Comparison of ENCODE assay signal across 9 cellular contexts in genomic region chr15:52013151-52013791, GRCh38. TPM values are rescaled to one million over a fixed set of nuclear protein-coding genes. Genes with fewer than 3 reads are reported as not detected.
DNase-seq lines count a peak whose midpoint lies in the region; ATAC-seq and TF ChIP-seq lines count a peak whose summit lies in the region.
"Had no signal": no experiment of that assay in that cellular context is flagged by ENCODE, and none has a peak within 500 bp of the region (broad histone marks: within the 10 kb centered on the region; RNA-seq: fewer than 3 reads in every experiment).

No MANE protein-coding gene starts in this region.

- H3K9me3 ChIP-seq in Peyer's patch, result no peaks in the 10 kb centered on the region
- H3K9me3 ChIP-seq: colonic mucosa had no signal

- H3K4me1 Mint-ChIP-seq in activated T-cell treated with anti-CD3 and anti-CD28 coated beads, Interleukin-2, amount 50 U/mL, for 72 hours (ENCODE audit: low read depth), result peaks cover 63% of the 10 kb centered on the region
- H3K4me1 Mint-ChIP-seq in activated naive CD8-positive, alpha-beta T cell (ENCODE audit: low read depth), result peaks cover 24% of the 10 kb centered on the region
- H3K4me1 Mint-ChIP-seq in stimulated activated naive CD8-positive, alpha-beta T cell treated with anti-CD3 and anti-CD28 coated beads, Interleukin-15, amount 100 ng/mL, for 72 hours, result peaks cover 59% of the 10 kb centered on the region

- no peaks in the 10 kb centered on the region for H3K36me3 Mint-ChIP-seq in activated T-cell treated with anti-CD3 and anti-CD28 coated beads, Interleukin-2, amount 50 U/mL, for 72 hours (ENCODE audit: insufficient read depth in 2 of 2)
- no peaks in the 10 kb centered on the region for H3K36me3 Mint-ChIP-seq in activated naive CD8-positive, alpha-beta T cell

- H3K27me3 ChIP-seq in Peyer's patch, result no peaks in the 10 kb centered on the region
- H3K27me3 ChIP-seq: colonic mucosa had no signal

- H3K4me1 ChIP-seq in Peyer's patch, result no peaks in the 10 kb centered on the region
- H3K4me1 ChIP-seq: colonic mucosa had no signal

- no peaks in the 10 kb centered on the region for H3K27me3 Mint-ChIP-seq in activated T-cell treated with anti-CD3 and anti-CD28 coated beads, Interleukin-2, amount 50 U/mL, for 72 hours (ENCODE audit: low read depth)
- no peaks in the 10 kb centered on the region for H3K27me3 Mint-ChIP-seq in activated naive CD8-positive, alpha-beta T cell
- H3K27me3 Mint-ChIP-seq in stimulated activated naive CD8-positive, alpha-beta T cell treated with anti-CD3 and anti-CD28 coated beads, Interleukin-15, amount 100 ng/mL, for 72 hours, result peaks cover 11% of the 10 kb centered on the region

- H3K27ac ChIP-seq in Peyer's patch, result no peak overlapping the region
- H3K27ac ChIP-seq: colonic mucosa had no signal

- no peak for TF ChIP-seq RAD21 in Ishikawa (IDR thresholded peaks at IDR 0.05; ENCODE audit: low read depth)

- ATAC-seq in activated T-cell treated with anti-CD3 and anti-CD28 coated beads, Interleukin-2, amount 50 U/mL, for 72 hours (replicated peaks in 1 of 2), result peak; percentile 71 to 72
- ATAC-seq in stimulated activated naive CD8-positive, alpha-beta T cell treated with anti-CD3 and anti-CD28 coated beads, Interleukin-15, amount 100 ng/mL, for 72 hours, result peak; percentile 91

- TF ChIP-seq CTCF in Peyer's patch (IDR thresholded peaks at IDR 0.05), result no peak

- H3K4me3 Mint-ChIP-seq in activated T-cell treated with anti-CD3 and anti-CD28 coated beads, Interleukin-2, amount 50 U/mL, for 72 hours, result peak overlapping the region in 1 of 2 donors; percentile 53
- H3K4me3 Mint-ChIP-seq in activated naive CD8-positive, alpha-beta T cell, result no peak overlapping the region
- H3K4me3 Mint-ChIP-seq in stimulated activated naive CD8-positive, alpha-beta T cell treated with anti-CD3 and anti-CD28 coated beads, Interleukin-15, amount 100 ng/mL, for 72 hours, result peak overlapping the region in 1 of 2 donors; percentile 1

- no peak for DNase-seq in activated T-cell treated with anti-CD3 and anti-CD28 coated beads, Interleukin-2, amount 50 U/mL, for 72 hours
- no peak for DNase-seq in activated T-cell treated with anti-CD3 and anti-CD28 coated beads, Interleukin-2, amount 50 U/mL, for 1 hour
- no peak for DNase-seq in stimulated activated naive CD8-positive, alpha-beta T cell treated with anti-CD3 and anti-CD28 coated beads, Interleukin-15, amount 100 ng/mL, for 72 hours
- DNase-seq in NCI-H146 (lab: John Stamatoyannopoulos, UW) (no peak), dedifferentiated amniotic fluid mesenchymal stem cell (ENCODE audit: extremely low spot score) (no peak), Peyer's patch (no peak)
- DNase-seq: colonic mucosa had no signal

- no peaks in the 10 kb centered on the region for H3K9me3 Mint-ChIP-seq in activated T-cell treated with anti-CD3 and anti-CD28 coated beads, Interleukin-2, amount 50 U/mL, for 72 hours
- no peaks in the 10 kb centered on the region for H3K9me3 Mint-ChIP-seq in activated naive CD8-positive, alpha-beta T cell (ENCODE audit: low read depth)
- H3K9me3 Mint-ChIP-seq in stimulated activated naive CD8-positive, alpha-beta T cell treated with anti-CD3 and anti-CD28 coated beads, Interleukin-15, amount 100 ng/mL, for 72 hours, result no peaks in the 10 kb centered on the region

- no peak overlapping the region for H3K4me3 ChIP-seq in Peyer's patch
- H3K4me3 ChIP-seq: colonic mucosa had no signal

- no peak for TF ChIP-seq EP300 in Ishikawa (IDR thresholded peaks at IDR 0.05; ENCODE audit: borderline replicate concordance)

- H3K27ac Mint-ChIP-seq in activated T-cell treated with anti-CD3 and anti-CD28 coated beads, Interleukin-2, amount 50 U/mL, for 72 hours, result peak overlapping the region; percentile 90
- peak overlapping the region; percentile 77 for H3K27ac Mint-ChIP-seq in activated naive CD8-positive, alpha-beta T cell
- peak overlapping the region; percentile 61 to 88 for H3K27ac Mint-ChIP-seq in stimulated activated naive CD8-positive, alpha-beta T cell treated with anti-CD3 and anti-CD28 coated beads, Interleukin-15, amount 100 ng/mL, for 72 hours

- no peak for TF ChIP-seq POLR2A in Peyer's patch (IDR thresholded peaks at IDR 0.05)

- H3K36me3 ChIP-seq in Peyer's patch, result no peaks in the 10 kb centered on the region
- H3K36me3 ChIP-seq: colonic mucosa had no signal

TF ChIP-seq in Ishikawa, 13 proteins besides CTCF, POLR2A, EP300 and RAD21:
- TF ChIP-seq CEBPB (IDR thresholded peaks at IDR 0.05), result peak; percentile 48; the same call in 1 of the 2 replicates
- TF ChIP-seq USF1 (IDR thresholded peaks at IDR 0.05), result no peak
- TF ChIP-seq CREB1 (IDR thresholded peaks at IDR 0.05; ENCODE audit: low read depth), result no peak

RNA-seq across cellular contexts. Expression of gene MAPK6, which starts 5.7 kb away (rescaled TPM):
- 10 to 100 TPM; 21.7 to 22.8 TPM for total RNA-seq in activated T-cell treated with anti-CD3 and anti-CD28 coated beads, Interleukin-2, amount 50 U/mL, for 72 hours
- 100 to 1,000 TPM in 1 of 4 donors, 10 to 100 TPM in 3; 41.3 to 112 (median 72.3) TPM for total RNA-seq in Peyer's patch

RNA-seq across cellular contexts. Expression of gene LEO1, which starts 41.7 kb away (rescaled TPM):
- 10 to 100 TPM; 21.4 to 22.7 TPM for total RNA-seq in activated T-cell treated with anti-CD3 and anti-CD28 coated beads, Interleukin-2, amount 50 U/mL, for 72 hours
- total RNA-seq in Peyer's patch, result 10 to 100 TPM; 23.9 to 53.6 (median 27.3) TPM
